Comparison of ENCODE assay signal across 11 cellular contexts in genomic region chr22:36457688-36458450, GRCh38. TPM values are rescaled to one million over a fixed set of nuclear protein-coding genes. Genes with fewer than 3 reads are reported as not detected.
DNase-seq lines count a peak whose midpoint lies in the region; ATAC-seq, FAIRE-seq and TF ChIP-seq lines count a peak whose summit lies in the region.
"Had no signal": no experiment of that assay in that cellular context is flagged by ENCODE, and none has a peak within 500 bp of the region (broad histone marks: within the 10 kb centered on the region; RNA-seq: fewer than 3 reads in every experiment).

No MANE protein-coding gene starts in this region.

- peak overlapping the region; percentile 27 for H3K9ac ChIP-seq in adipocyte (ENCODE audit: low read length)

- H3K4me1 ChIP-seq in adipocyte (ENCODE audit: control insufficient read depth, insufficient read depth, low read length) (peaks cover 20% of the 10 kb centered on the region), right atrium auricular region (peaks cover 0 to 63% of the 10 kb centered on the region in 2 donors)

- H3K9me3 ChIP-seq in adipocyte (ENCODE audit: control insufficient read depth, low read length) (no peaks in the 10 kb centered on the region), right atrium auricular region (no peaks in the 10 kb centered on the region)

- TF ChIP-seq CTCF in right atrium auricular region (IDR thresholded peaks at IDR 0.05), result no peak
- no peak for TF ChIP-seq CTCF in D721Med (IDR thresholded peaks at IDR 0.05; ENCODE audit: insufficient read depth, missing control alignments)

- no peak for FAIRE-seq in D721Med (lab: Jason Lieb, UNC)

- intact Hi-C loops in sciatic nerve (cut with DNase I), result no loop called here

- H3K4me3 ChIP-seq in adipocyte (ENCODE audit: low read length), result no peak overlapping the region
- H3K4me3 ChIP-seq in right atrium auricular region, result no peak overlapping the region

- peak overlapping the region; percentile 89 to 95 for H3K27ac ChIP-seq in right atrium auricular region

- H3K27me3 ChIP-seq in adipocyte (replicated peaks; ENCODE audit: control insufficient read depth, insufficient read depth, low read length), result no peaks in the 10 kb centered on the region
- H3K27me3 ChIP-seq in right atrium auricular region, result no peaks in the 10 kb centered on the region

- H3K36me3 ChIP-seq in adipocyte (ENCODE audit: control insufficient read depth, insufficient read depth, low read length, severe bottlenecking) (no peaks in the 10 kb centered on the region), right atrium auricular region (no peaks in the 10 kb centered on the region)

- ATAC-seq in sciatic nerve (peak; percentile 50), HG03342 (IDR thresholded peaks at IDR 0.05; ENCODE audit: unreplicated experiment) (no peak)
- ATAC-seq: HCT116 had no signal

- peak; percentile 14 for DNase-seq in D341Med (ENCODE audit: low spot score)
- no peak for DNase-seq in adipocyte (ENCODE audit: low read depth)
- no peak for DNase-seq in right atrium auricular region (ENCODE audit: low spot score)
- DNase-seq in sciatic nerve (ENCODE audit: low spot score), result no peak
- no peak for DNase-seq in DMS114 treated with DMSO at 0.1 percent for 48 hours (lab: John Stamatoyannopoulos, UW; ENCODE audit: unreplicated experiment)
- no peak for DNase-seq in D721Med (ENCODE audit: insufficient read length, low spot score)
- DNase-seq in cerebellar nuclear complex (lab: John Stamatoyannopoulos, UW), result no peak
- DNase-seq: glutamatergic neuron, NCI-H526 had no signal

RNA-seq across cellular contexts. Expression of gene TXN2, which starts 23.6 kb away (rescaled TPM):
- total RNA-seq in right atrium auricular region (10 to 100 TPM; 70.6 to 82.1 TPM), sciatic nerve (45.4 TPM)

RNA-seq across cellular contexts. Expression of gene FOXRED2, which starts 49.0 kb away (rescaled TPM):
- total RNA-seq in right atrium auricular region (1 to 10 TPM; 3.7 to 5.7 TPM), sciatic nerve (13.7 TPM)
